ENCODE assay signal across 19 cellular contexts in genomic region chr18:35334821-35335220, GRCh38. TPM values are rescaled to one million over a fixed set of nuclear protein-coding genes. Genes with fewer than 3 reads are reported as not detected.
DNase-seq lines count a peak whose midpoint lies in the region; ATAC-seq and TF ChIP-seq lines count a peak whose summit lies in the region.
"Had no signal": no experiment of that assay in that cellular context is flagged by ENCODE, and none has a peak within 500 bp of the region (broad histone marks: within the 10 kb centered on the region; RNA-seq: fewer than 3 reads in every experiment).

No MANE protein-coding gene starts in this region.

- TF ChIP-seq CTCF in CD8-positive, alpha-beta T cell (IDR thresholded peaks at IDR 0.05): no peak
- TF ChIP-seq CTCF in choroid plexus epithelial cell (conservative IDR thresholded peaks at IDR 0.05; ENCODE audit: low read depth, low read length): no peak
- no peak for TF ChIP-seq CTCF in mesothelial cell of epicardium (IDR thresholded peaks at IDR 0.05; ENCODE audit: unreplicated experiment)

- H3K4me2 ChIP-seq in mesenchymal stem cell (ENCODE audit: low read length, poor library complexity, severe bottlenecking): no peak overlapping the region

- intact Hi-C loops in CD8-positive, alpha-beta T cell (cut with DNase I, micrococcal nuclease): no loop called here

- no peak overlapping the region for H3K18ac ChIP-seq in mesenchymal stem cell (ENCODE audit: low read depth in 1 of 2, low read length in 2 of 2)

- no peaks in the 10 kb centered on the region for H3K9me3 ChIP-seq in CD8-positive, alpha-beta T cell (ENCODE audit: low read length)
- H3K9me3 ChIP-seq in MG63 (no peaks in the 10 kb centered on the region), mesenchymal stem cell (ENCODE audit: control insufficient read depth, low read length) (peaks cover 89% of the 10 kb centered on the region)
- H3K9me3 ChIP-seq: heart right ventricle, pancreas had no signal

- no peak overlapping the region for H3K4ac ChIP-seq in mesenchymal stem cell (ENCODE audit: low read depth in 1 of 2, low read length in 2 of 2)

- no peak overlapping the region for H2BK15ac ChIP-seq in mesenchymal stem cell (ENCODE audit: low read depth, poor library complexity, severe bottlenecking)

- no peak overlapping the region for H2BK12ac ChIP-seq in mesenchymal stem cell (ENCODE audit: low read length in 2 of 2)

- H3K9ac ChIP-seq in mesenchymal stem cell (ENCODE audit: low read length): no peak overlapping the region

- H3K4me1 ChIP-seq in CD8-positive, alpha-beta T cell (ENCODE audit: insufficient read depth, low read length): peaks cover 8% of the 10 kb centered on the region
- no peaks in the 10 kb centered on the region for H3K4me1 ChIP-seq in mesenchymal stem cell (ENCODE audit: control insufficient read depth, insufficient read depth, low read depth, low read length)

- H2AFZ ChIP-seq in mesenchymal stem cell (ENCODE audit: low read depth, low read length): no peak overlapping the region

- POLR2A ChIA-PET in CD8-positive, alpha-beta T cell (lab: Charles Lee): interaction anchor here (0.5 kb wide), 1 partner anchor 547 kb away, joined by 4 read pairs; no protein-coding TSS in a partner anchor

- no peak overlapping the region for H3K23ac ChIP-seq in mesenchymal stem cell (ENCODE audit: low read length in 2 of 2)

- H3K4me3 Mint-ChIP-seq in CD8-positive, alpha-beta T cell: no peak overlapping the region
- no peak overlapping the region for H3K4me3 Mint-ChIP-seq in mesothelial cell of epicardium
- H3K4me3 Mint-ChIP-seq in T-helper 2 cell treated with Interferon-gamma antibody and Interleukin-4, amounts not matched to agents 5 μg/mL and 100 μg/mL, for 36 hours: no peak overlapping the region
- H3K4me3 Mint-ChIP-seq: activated CD4-positive, alpha-beta T cell treated with anti-CD3 and anti-CD28 coated beads for 36 hours; activated naive CD4-positive, alpha-beta T cell treated with anti-CD3 and anti-CD28 coated beads, Interleukin-2, amount 10 ng/mL, durations not matched to agents 7 days and 5 days had no signal

- H3K9me3 Mint-ChIP-seq in CD8-positive, alpha-beta T cell: no peaks in the 10 kb centered on the region
- H3K9me3 Mint-ChIP-seq in mesothelial cell of epicardium: no peaks in the 10 kb centered on the region
- no peaks in the 10 kb centered on the region for H3K9me3 Mint-ChIP-seq in T-helper 2 cell treated with Interferon-gamma antibody and Interleukin-4, amounts not matched to agents 5 μg/mL and 100 μg/mL, for 36 hours
- H3K9me3 Mint-ChIP-seq: activated naive CD4-positive, alpha-beta T cell treated with anti-CD3 and anti-CD28 coated beads, Interleukin-2, amount 10 ng/mL, durations not matched to agents 7 days and 5 days had no signal

- H4K8ac ChIP-seq in mesenchymal stem cell (ENCODE audit: low read length): no peak overlapping the region

- CTCF ChIA-PET in CD8-positive, alpha-beta T cell (lab: Charles Lee): interaction anchor here (0.8 to 1.6 kb wide), 2 partner anchors 21 to 103 kb away, joined by 3 read pairs; no protein-coding TSS in a partner anchor

- WGBS in mesenchymal stem cell: 94% methylated on average over 3 of the region's 3 CpGs

- H3K27ac ChIP-seq in CD8-positive, alpha-beta T cell (ENCODE audit: low read depth, low read length): no peak overlapping the region
- no peak overlapping the region for H3K27ac ChIP-seq in mesenchymal stem cell (ENCODE audit: low read length, poor library complexity, severe bottlenecking)
- H3K27ac ChIP-seq: heart right ventricle, pancreas had no signal

- peaks cover 46% of the 10 kb centered on the region for H3K36me3 ChIP-seq in CD8-positive, alpha-beta T cell (ENCODE audit: insufficient read depth, low read length)
- H3K36me3 ChIP-seq in MG63: peaks cover 80% of the 10 kb centered on the region
- H3K36me3 ChIP-seq in mesenchymal stem cell (ENCODE audit: control insufficient read depth in 1 of 2, insufficient read depth in 2 of 2, low read depth in 1 of 2, low read length in 2 of 2): peaks cover 27 to 88% of the 10 kb centered on the region in 2 experiments

- peaks cover 22% of the 10 kb centered on the region for H3K79me1 ChIP-seq in mesenchymal stem cell (replicated peaks; ENCODE audit: low read length, poor library complexity, severe bottlenecking)

- H3K27me3 Mint-ChIP-seq in CD8-positive, alpha-beta T cell (ENCODE audit: low read depth): no peaks in the 10 kb centered on the region
- no peaks in the 10 kb centered on the region for H3K27me3 Mint-ChIP-seq in mesothelial cell of epicardium (ENCODE audit: low read depth)
- H3K27me3 Mint-ChIP-seq in T-helper 2 cell treated with Interferon-gamma antibody and Interleukin-4, amounts not matched to agents 5 μg/mL and 100 μg/mL, for 36 hours (ENCODE audit: low read depth): no peaks in the 10 kb centered on the region
- H3K27me3 Mint-ChIP-seq: activated CD4-positive, alpha-beta T cell treated with anti-CD3 and anti-CD28 coated beads for 36 hours; activated naive CD4-positive, alpha-beta T cell treated with anti-CD3 and anti-CD28 coated beads, Interleukin-2, amount 10 ng/mL, durations not matched to agents 7 days and 5 days had no signal

- H3K36me3 Mint-ChIP-seq in CD8-positive, alpha-beta T cell: peaks cover 73% of the 10 kb centered on the region
- H3K36me3 Mint-ChIP-seq in mesothelial cell of epicardium: peaks cover 54% of the 10 kb centered on the region
- H3K36me3 Mint-ChIP-seq in T-helper 2 cell treated with Interferon-gamma antibody and Interleukin-4, amounts not matched to agents 5 μg/mL and 100 μg/mL, for 36 hours (ENCODE audit: low read depth): peaks cover 70% of the 10 kb centered on the region

- no peak overlapping the region for H2BK5ac ChIP-seq in mesenchymal stem cell (ENCODE audit: low read depth, low read length, poor library complexity, severe bottlenecking)

- peaks cover 49% of the 10 kb centered on the region for H3K4me1 Mint-ChIP-seq in CD8-positive, alpha-beta T cell (ENCODE audit: low read depth)
- H3K4me1 Mint-ChIP-seq in mesothelial cell of epicardium: peaks cover 2% of the 10 kb centered on the region
- H3K4me1 Mint-ChIP-seq in T-helper 2 cell treated with Interferon-gamma antibody and Interleukin-4, amounts not matched to agents 5 μg/mL and 100 μg/mL, for 36 hours (ENCODE audit: low read depth): peaks cover 7% of the 10 kb centered on the region

- H3K27ac Mint-ChIP-seq in CD8-positive, alpha-beta T cell: peak overlapping the region; percentile 23
- H3K27ac Mint-ChIP-seq in mesothelial cell of epicardium: peak overlapping the region; percentile 64
- H3K27ac Mint-ChIP-seq in T-helper 2 cell treated with Interferon-gamma antibody and Interleukin-4, amounts not matched to agents 5 μg/mL and 100 μg/mL, for 36 hours: no peak overlapping the region
- H3K27ac Mint-ChIP-seq: activated CD4-positive, alpha-beta T cell treated with anti-CD3 and anti-CD28 coated beads for 36 hours; activated naive CD4-positive, alpha-beta T cell treated with anti-CD3 and anti-CD28 coated beads, Interleukin-2, amount 10 ng/mL, durations not matched to agents 7 days and 5 days had no signal

- H2AK5ac ChIP-seq in mesenchymal stem cell (ENCODE audit: low read length, severe bottlenecking): no peak overlapping the region

- no peak overlapping the region for H4K91ac ChIP-seq in mesenchymal stem cell (ENCODE audit: low read length)

- no peak for DNase-seq in CD8-positive, alpha-beta T cell
- DNase-seq in MG63 (peak; percentile 22), choroid plexus epithelial cell (ENCODE audit: low read depth) (peak; percentile 42), mesothelial cell of epicardium (ENCODE audit: low spot score in 2 of 2, unreplicated experiment in 2 of 2) (no peak), mesenchymal stem cell (no peak), HK-2 (ENCODE audit: unreplicated experiment) (no peak)
- no peak for DNase-seq in T-helper 2 cell treated with Interferon-gamma antibody and Interleukin-4, amounts not matched to agents 5 μg/mL and 100 μg/mL, for 36 hours (ENCODE audit: low spot score)
- DNase-seq: activated CD4-positive, alpha-beta T cell treated with anti-CD3 and anti-CD28 coated beads for 36 hours; activated naive CD4-positive, alpha-beta T cell treated with anti-CD3 and anti-CD28 coated beads, Interleukin-2, amount 10 ng/mL, durations not matched to agents 7 days and 5 days; DMS153; heart right ventricle; NCI-H187 treated with DMSO at 0.1 percent for 48 hours; NCI-H510A treated with DMSO at 0.1 percent for 48 hours; pancreas; SIG-M5; stimulated activated CD4-positive, alpha-beta T cell treated with anti-CD3 and anti-CD28 coated beads, Interleukin-4, amount 100 ng/mL, for 4 hours; T1000 had no signal

- H3K4me3 ChIP-seq in CD8-positive, alpha-beta T cell (ENCODE audit: low read depth, low read length): no peak overlapping the region
- H3K4me3 ChIP-seq in MG63: no peak overlapping the region
- H3K4me3 ChIP-seq in choroid plexus epithelial cell (ENCODE audit: low read depth, low read length): no peak overlapping the region
- no peak overlapping the region for H3K4me3 ChIP-seq in mesenchymal stem cell (ENCODE audit: insufficient read depth in 1 of 2, low read depth in 1 of 2, low read length in 2 of 2)
- H3K4me3 ChIP-seq: heart right ventricle, pancreas had no signal

- no peak overlapping the region for H3K14ac ChIP-seq in mesenchymal stem cell (ENCODE audit: low read length in 2 of 2)

- no peak overlapping the region for H2BK120ac ChIP-seq in mesenchymal stem cell (ENCODE audit: low read depth, low read length)

- no peaks in the 10 kb centered on the region for H3K27me3 ChIP-seq in CD8-positive, alpha-beta T cell (ENCODE audit: insufficient read depth, low read length)
- H3K27me3 ChIP-seq in MG63 (no peaks in the 10 kb centered on the region), mesenchymal stem cell (ENCODE audit: control insufficient read depth in 1 of 2, insufficient read depth in 1 of 2, low read length in 2 of 2) (no peaks in the 10 kb centered on the region)
- H3K27me3 ChIP-seq: heart right ventricle, pancreas had no signal

- no peak for ATAC-seq in CD8-positive, alpha-beta T cell
- ATAC-seq in GM18870 (IDR thresholded peaks at IDR 0.05; ENCODE audit: unreplicated experiment): no peak
- ATAC-seq: activated CD4-positive, alpha-beta T cell treated with anti-CD3 and anti-CD28 coated beads for 36 hours; HCT116; heart right ventricle; pancreas had no signal

RNA-seq across cellular contexts. Expression of gene ZNF24, which starts 9.4 kb away (rescaled TPM):
- total RNA-seq in CD8-positive, alpha-beta T cell: 10 to 100 TPM; 55.3 to 57.0 TPM
- total RNA-seq in MG63 (2014; rRNA removed; shearing (Covaris generic); ENCODE audit: low replicate concordance): 13.1 and 15.2 TPM in 2 replicates
- 55.3 to 61.4 TPM (median 58.0 TPM) in 3 replicates for total RNA-seq in mesothelial cell of epicardium
- 16.6 TPM for polyA plus RNA-seq in mesenchymal stem cell (2013, experiment 1 of 2)
- polyA plus RNA-seq in mesenchymal stem cell (2013, experiment 2 of 2): 17.0 TPM

RNA-seq across cellular contexts. Expression of gene ZNF396, which starts 42.3 kb away (rescaled TPM):
- total RNA-seq in CD8-positive, alpha-beta T cell: not detected
- total RNA-seq in MG63 (2014; rRNA removed; shearing (Covaris generic); ENCODE audit: low replicate concordance): 0.10 and 0.25 TPM in 2 replicates
- 1.2 to 1.8 TPM (median 1.6 TPM) in 3 replicates for total RNA-seq in mesothelial cell of epicardium
- polyA plus RNA-seq in mesenchymal stem cell (2013, experiment 1 of 2): 1.1 TPM
- 1.2 TPM for polyA plus RNA-seq in mesenchymal stem cell (2013, experiment 2 of 2)

RNA-seq across cellular contexts. Expression of gene ZSCAN30, which starts 44.8 kb away (rescaled TPM):
- 1 to 10 TPM; 6.2 to 6.3 TPM for total RNA-seq in CD8-positive, alpha-beta T cell
- total RNA-seq in MG63 (2014; rRNA removed; shearing (Covaris generic); ENCODE audit: low replicate concordance): 11.1 and 19.7 TPM in 2 replicates
- 23.8 to 29.3 TPM (median 27.1 TPM) in 3 replicates for total RNA-seq in mesothelial cell of epicardium
- polyA plus RNA-seq in mesenchymal stem cell (2013, experiment 1 of 2): 8.5 TPM
- 8.3 TPM for polyA plus RNA-seq in mesenchymal stem cell (2013, experiment 2 of 2)

Comparison
In these comparisons a context has a peak if more than half of its experiments do, and no peak if none do; other contexts are left out.
1. DNase-seq: peak in MG63 (single experiment) and choroid plexus epithelial cell (single experiment); none in CD8-positive, alpha-beta T cell (0 of 7), mesothelial cell of epicardium (0 of 2), mesenchymal stem cell (single experiment), T-helper 2 cell treated with Interferon-gamma antibody and Interleukin-4, amounts not matched to agents 5 μg/mL and 100 μg/mL, for 36 hours (single experiment) and HK-2 (single experiment).